8 cellular contexts compared by ENCODE assay signal in the genomic region with DNA sequence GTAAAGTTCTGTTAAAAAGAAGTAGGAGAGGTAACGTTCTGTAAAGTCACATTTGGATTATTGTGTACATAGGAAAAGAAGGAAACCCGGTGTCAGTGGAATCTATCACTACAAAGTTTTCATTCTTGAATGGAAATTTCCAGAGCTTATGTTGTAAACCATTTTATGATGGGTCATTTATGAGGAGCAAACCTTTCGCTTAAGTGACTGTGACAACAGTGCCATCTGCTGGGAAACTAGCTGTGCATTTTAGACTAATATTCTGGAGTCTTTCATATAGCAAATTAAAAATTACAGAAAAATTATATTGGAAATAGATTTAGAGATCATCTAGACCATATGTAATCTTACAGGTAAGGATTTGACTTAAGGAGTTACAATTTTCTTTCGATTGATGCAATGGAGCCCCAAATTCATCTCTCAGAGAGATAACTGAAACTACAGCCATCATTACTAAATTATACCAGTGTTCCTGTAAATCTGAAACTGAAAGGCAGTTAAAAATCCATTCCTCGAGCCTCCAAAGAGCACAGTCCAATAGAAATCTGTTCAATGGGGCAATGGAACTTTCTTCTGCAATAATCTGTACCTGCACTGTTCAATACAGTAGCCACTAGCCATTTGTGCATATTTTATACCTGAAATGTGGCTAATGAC. TPM values are rescaled to one million over a fixed set of nuclear protein-coding genes. Genes with fewer than 3 reads are reported as not detected.
DNase-seq lines count a peak whose midpoint lies in the region; ATAC-seq and TF ChIP-seq lines count a peak whose summit lies in the region.

No MANE protein-coding gene starts in this region.

- H3K4me3 ChIP-seq in ascending aorta = no peak overlapping the region

- ATAC-seq in GM21381 (IDR thresholded peaks at IDR 0.05; ENCODE audit: unreplicated experiment) = no peak

- no peak overlapping the region for H3K27ac Mint-ChIP-seq in immature natural killer cell

- TF ChIP-seq CTCF in ascending aorta (IDR thresholded peaks at IDR 0.05) = peak in 2 of 3 experiments; percentile 26 to 51

- no peaks in the 10 kb centered on the region for H3K4me1 Mint-ChIP-seq in immature natural killer cell

- H3K9me3 ChIP-seq in ascending aorta = no peaks in the 10 kb centered on the region

- no peak overlapping the region for H3K4me3 Mint-ChIP-seq in immature natural killer cell

- no peaks in the 10 kb centered on the region for H3K36me3 Mint-ChIP-seq in immature natural killer cell

- DNase-seq in EL (peak; percentile 46), HS-27A (ENCODE audit: low read depth) (peak; percentile 14), OCI-M1 (lab: John Stamatoyannopoulos, UW) (peak; percentile 64), ascending aorta (ENCODE audit: low spot score in 2 of 2) (no peak), immature natural killer cell (peak in 2 of 3 donors; percentile 14 to 23), 8988T (no peak)
- DNase-seq in stimulated activated CD4-positive, alpha-beta T cell treated with anti-CD3 and anti-CD28 coated beads, Interleukin-2, amount 100 ng/mL, for 48 hours = peak; percentile 13 to 28

- H3K4me1 ChIP-seq in ascending aorta = no peaks in the 10 kb centered on the region

- peaks cover 0 to 4% (median 0%) of the 10 kb centered on the region in 3 donors for H3K27me3 Mint-ChIP-seq in immature natural killer cell (ENCODE audit: low read depth in 3 of 3)

- no peaks in the 10 kb centered on the region for H3K9me3 Mint-ChIP-seq in immature natural killer cell

- H3K36me3 ChIP-seq in ascending aorta = no peaks in the 10 kb centered on the region

- H3K27ac ChIP-seq in ascending aorta = no peak overlapping the region

- intact Hi-C loops in ascending aorta (cut with DNase I) = loop anchor here (5.0 kb wide), 1 partner anchor 1201 kb away; no protein-coding TSS in a partner anchor

- no peaks in the 10 kb centered on the region for H3K27me3 ChIP-seq in ascending aorta

RNA-seq across cellular contexts. Expression of a gene that starts 26.9 kb away (rescaled TPM):
- total RNA-seq in ascending aorta = 3.6 TPM
- polyA plus RNA-seq in immature natural killer cell = under 1 TPM in 1 of 3 donors, not detected in 2; 0.34 TPM

Comparison
In these comparisons a context has a peak if more than half of its experiments do, and no peak if none do; other contexts are left out.
1. DNase-seq: peak in EL (single experiment), HS-27A (single experiment), OCI-M1 (single experiment), immature natural killer cell (2 of 3) and stimulated activated CD4-positive, alpha-beta T cell treated with anti-CD3 and anti-CD28 coated beads, Interleukin-2, amount 100 ng/mL, for 48 hours (2 of 2); none in ascending aorta (0 of 2) and 8988T (single experiment).